In genomic region chr15:78083186-78083585, GRCh38 we compare ENCODE assay signal across 1 cellular context.
TF ChIP-seq lines count a peak whose summit lies in the region.

No MANE protein-coding gene starts in this region.

TF ChIP-seq in HepG2, 621 proteins besides CTCF, POLR2A, EP300 and RAD21:
- TF ChIP-seq NFE2L2 (IDR thresholded peaks at IDR 0.05; ENCODE audit: low read length): no peak
- TF ChIP-seq E2F2 (CRISPR knock-in tag; IDR thresholded peaks at IDR 0.05; ENCODE audit: borderline replicate concordance): no peak
- no peak for TF ChIP-seq ELF4 (CRISPR knock-in tag; IDR thresholded peaks at IDR 0.05; ENCODE audit: borderline replicate concordance)
- no peak for TF ChIP-seq ZNF446 (CRISPR knock-in tag; IDR thresholded peaks at IDR 0.05)
- no peak for TF ChIP-seq SNAPC4 (CRISPR knock-in tag; IDR thresholded peaks at IDR 0.05)
- TF ChIP-seq, protein P1, sequence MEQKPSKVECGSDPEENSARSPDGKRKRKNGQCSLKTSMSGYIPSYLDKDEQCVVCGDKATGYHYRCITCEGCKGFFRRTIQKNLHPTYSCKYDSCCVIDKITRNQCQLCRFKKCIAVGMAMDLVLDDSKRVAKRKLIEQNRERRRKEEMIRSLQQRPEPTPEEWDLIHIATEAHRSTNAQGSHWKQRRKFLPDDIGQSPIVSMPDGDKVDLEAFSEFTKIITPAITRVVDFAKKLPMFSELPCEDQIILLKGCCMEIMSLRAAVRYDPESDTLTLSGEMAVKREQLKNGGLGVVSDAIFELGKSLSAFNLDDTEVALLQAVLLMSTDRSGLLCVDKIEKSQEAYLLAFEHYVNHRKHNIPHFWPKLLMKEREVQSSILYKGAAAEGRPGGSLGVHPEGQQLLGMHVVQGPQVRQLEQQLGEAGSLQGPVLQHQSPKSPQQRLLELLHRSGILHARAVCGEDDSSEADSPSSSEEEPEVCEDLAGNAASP (CRISPR knock-in tag; IDR thresholded peaks at IDR 0.05; ENCODE audit: borderline replicate concordance): no peak
